ENCODE assay signal across 11 cellular contexts in genomic region chr1:153888518-153888917, GRCh38. TPM values are rescaled to one million over a fixed set of nuclear protein-coding genes. Genes with fewer than 3 reads are reported as not detected.
DNase-seq lines count a peak whose midpoint lies in the region; ATAC-seq, FAIRE-seq and TF ChIP-seq lines count a peak whose summit lies in the region.
"Had no signal": no experiment of that assay in that cellular context is flagged by ENCODE, and none has a peak within 500 bp of the region (broad histone marks: within the 10 kb centered on the region; RNA-seq: fewer than 3 reads in every experiment).

No MANE protein-coding gene starts in this region.

- H3K4me3 Mint-ChIP-seq in activated T-cell treated with anti-CD3 and anti-CD28 coated beads, Interleukin-2, amount 50 U/mL, for 24 hours, result peak overlapping the region; percentile 18

- no peaks in the 10 kb centered on the region for H3F3A ChIP-seq in PC-3 (ENCODE audit: low read length, unreplicated experiment)

- 0 out of 2 replicates have a peak, but pooled peaks cover 3% of the 10 kb centered on the region for H4K20me1 ChIP-seq in PC-3 (ENCODE audit: low read length)

- ATAC-seq in PC-3, result no peak
- ATAC-seq in GM18505 (IDR thresholded peaks at IDR 0.05; ENCODE audit: unreplicated experiment), result no peak

- no peaks in the 10 kb centered on the region for H3K9me3 ChIP-seq in PC-3 (ENCODE audit: low read length)
- no peaks in the 10 kb centered on the region for H3K9me3 ChIP-seq in endocrine pancreas (ENCODE audit: control insufficient read depth, low read length)
- H3K9me3 ChIP-seq in small intestine (ENCODE audit: control insufficient read depth, low read depth), result no peaks in the 10 kb centered on the region

- H3K4me3 ChIP-seq in PC-3 (ENCODE audit: low read length), result no peak overlapping the region
- peak overlapping the region; percentile 68 for H3K4me3 ChIP-seq in endocrine pancreas (ENCODE audit: control insufficient read depth, insufficient read depth, low read length)
- H3K4me3 ChIP-seq in small intestine (ENCODE audit: low read depth in 1 of 2, low read length in 2 of 2), result no peak overlapping the region

- H3K27me3 ChIP-seq in PC-3 (ENCODE audit: low read length) (no peaks in the 10 kb centered on the region), endocrine pancreas (ENCODE audit: control insufficient read depth, insufficient read depth, low read length) (no peaks in the 10 kb centered on the region), small intestine (ENCODE audit: control insufficient read depth in 2 of 2, insufficient read depth in 2 of 2, low read length in 2 of 2) (no peaks in the 10 kb centered on the region)

- POLR2A ChIA-PET in PC-3 (lab: Charles Lee; ENCODE audit: unreplicated experiment), result no interaction called here

- TSS peak; percentile 18 for BruUV-seq in PC-3 (replicated peaks; lab: Mats Ljungman, UMichigan)

- TF ChIP-seq POLR2A in GM18505 (IDR thresholded peaks at IDR 0.05; ENCODE audit: borderline replicate concordance, extremely low read depth, insufficient read depth, insufficient read length), result no peak

- H3K4me2 ChIP-seq in PC-3 (ENCODE audit: low read length), result no peak overlapping the region

- H3K27me3 Mint-ChIP-seq in activated T-cell treated with anti-CD3 and anti-CD28 coated beads, Interleukin-2, amount 50 U/mL, for 24 hours, result no peaks in the 10 kb centered on the region

- no peak overlapping the region for H3K27ac ChIP-seq in PC-3 (ENCODE audit: low read length)
- H3K27ac ChIP-seq in small intestine (ENCODE audit: low read depth in 1 of 2, low read length in 1 of 2), result no peak overlapping the region
- H3K27ac ChIP-seq: RWPE1 had no signal

- peaks cover 52% of the 10 kb centered on the region for H3K4me1 Mint-ChIP-seq in activated T-cell treated with anti-CD3 and anti-CD28 coated beads, Interleukin-2, amount 50 U/mL, for 24 hours (ENCODE audit: low read depth)

- DNase-seq in activated T-cell treated with anti-CD3 and anti-CD28 coated beads, Interleukin-2, amount 50 U/mL, for 24 hours, result no peak
- DNase-seq in activated T-cell treated with anti-CD3 and anti-CD28 coated beads, Interleukin-2, amount 50 U/mL, for 48 hours, result no peak
- DNase-seq in PC-3 (no peak), small intestine (peak; percentile 42), epidermal melanocyte (ENCODE audit: insufficient read length, low spot score) (no peak)
- DNase-seq in stimulated activated CD8-positive, alpha-beta memory T cell treated with anti-CD3 and anti-CD28 coated beads, Interleukin-4, amount 100 ng/mL, for 48 hours, result no peak
- DNase-seq: NCI-H1436 had no signal

- H3K9ac ChIP-seq in PC-3 (ENCODE audit: low read length), result no peak overlapping the region
- H3K9ac ChIP-seq in endocrine pancreas (ENCODE audit: control insufficient read depth, insufficient read depth, low read length), result no peak overlapping the region

- intact Hi-C loops in PC-3 (cut with micrococcal nuclease), result no loop called here

- FAIRE-seq in small intestine (lab: Jason Lieb, UNC), result no peak
- FAIRE-seq: bronchial epithelial cell had no signal

- H3K27ac Mint-ChIP-seq in activated T-cell treated with anti-CD3 and anti-CD28 coated beads, Interleukin-2, amount 50 U/mL, for 24 hours, result peak overlapping the region; percentile 85

- H3K4me1 ChIP-seq in PC-3 (ENCODE audit: insufficient read depth, low read length) (no peaks in the 10 kb centered on the region), endocrine pancreas (ENCODE audit: control insufficient read depth, insufficient read depth, low read length) (peaks cover 3% of the 10 kb centered on the region), small intestine (ENCODE audit: control insufficient read depth in 2 of 2, insufficient read depth in 1 of 2, low read depth in 1 of 2, low read length in 1 of 2) (peaks cover 0 to 12% of the 10 kb centered on the region in 2 donors)

- peaks cover 72% of the 10 kb centered on the region for H3K36me3 Mint-ChIP-seq in activated T-cell treated with anti-CD3 and anti-CD28 coated beads, Interleukin-2, amount 50 U/mL, for 24 hours (ENCODE audit: low read depth)

- H3K9me2 ChIP-seq in PC-3 (replicated peaks; ENCODE audit: low read length), result no peaks in the 10 kb centered on the region

- H3K9me3 Mint-ChIP-seq in activated T-cell treated with anti-CD3 and anti-CD28 coated beads, Interleukin-2, amount 50 U/mL, for 24 hours, result no peaks in the 10 kb centered on the region

- no peak for TF ChIP-seq CTCF in PC-3 (conservative IDR thresholded peaks at IDR 0.05; ENCODE audit: low read depth, low read length)

- CTCF ChIA-PET in PC-3 (lab: Charles Lee), result no interaction called here

- H3K36me3 ChIP-seq in PC-3 (ENCODE audit: low read depth, low read length) (no peaks in the 10 kb centered on the region; the same call in 1 of the 2 replicates), endocrine pancreas (ENCODE audit: control insufficient read depth, insufficient read depth, low read length) (no peaks in the 10 kb centered on the region), small intestine (ENCODE audit: control insufficient read depth in 2 of 2, insufficient read depth in 2 of 2, low read length in 2 of 2) (peaks cover 0 to 2% of the 10 kb centered on the region in 2 donors)

- 2 to 9% (median 6%) methylated on average over 3 of the region's 3 CpGs for WGBS in small intestine, 3 donors

- H2AFZ ChIP-seq in PC-3 (ENCODE audit: low read length), result no peak overlapping the region

- H3K79me2 ChIP-seq in PC-3 (ENCODE audit: low read length), result peaks cover 79% of the 10 kb centered on the region

RNA-seq across cellular contexts. Expression of gene GATAD2B, which starts 34.3 kb away (rescaled TPM):
- total RNA-seq in PC-3 (2014; rRNA removed), result 7.2 and 11.7 TPM in 2 replicates
- 1 to 10 TPM; 2.9 to 5.0 (median 3.0) TPM for polyA plus RNA-seq in small intestine

RNA-seq across cellular contexts. Expression of gene DENND4B, which starts 58.0 kb away (rescaled TPM):
- 27.3 and 38.0 TPM in 2 replicates for total RNA-seq in PC-3 (2014; rRNA removed)
- 10 to 100 TPM; 18.9 to 20.9 (median 19.7) TPM for polyA plus RNA-seq in small intestine
